Comparison of ENCODE assay signal across 8 cellular contexts in the genomic region with DNA sequence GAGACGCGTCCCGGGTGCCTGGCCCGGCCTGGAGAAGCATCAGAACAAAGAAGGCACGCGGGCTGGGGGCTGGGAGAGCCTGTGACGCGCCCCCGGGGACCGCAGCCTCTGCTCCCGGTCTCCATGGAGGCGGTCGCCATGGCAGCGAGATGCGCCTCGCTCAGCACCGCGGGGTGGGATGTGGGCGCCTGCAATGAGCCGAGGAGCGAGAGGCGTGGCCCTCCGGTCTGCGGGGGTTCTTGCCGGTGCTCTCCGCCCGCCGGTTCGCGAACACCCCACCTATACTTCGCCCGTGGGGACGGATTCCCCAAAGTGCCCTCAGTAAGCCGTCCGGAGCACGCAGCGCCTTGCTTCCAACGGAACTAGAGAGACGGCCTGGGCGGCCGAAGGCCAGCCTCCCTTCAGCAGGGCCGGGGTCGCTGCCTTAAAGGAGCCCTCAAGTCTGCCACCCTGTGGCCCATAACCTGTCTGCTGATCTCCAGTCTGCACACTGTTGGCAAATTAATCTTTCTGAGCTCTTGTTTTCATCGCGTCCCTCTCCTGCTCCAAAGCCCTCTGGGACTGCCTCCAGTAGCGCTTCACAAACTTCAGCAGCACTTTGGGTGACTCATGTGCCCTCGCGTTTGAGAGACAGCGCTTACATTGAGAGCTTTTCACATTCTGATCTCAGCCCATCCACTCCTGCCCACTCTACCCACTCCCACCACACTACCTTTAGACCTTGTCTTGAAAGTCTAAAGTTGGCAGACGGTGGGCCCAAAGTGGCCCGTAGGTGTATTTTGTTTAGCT. TPM values are rescaled to one million over a fixed set of nuclear protein-coding genes. Genes with fewer than 3 reads are reported as not detected.
A peak's percentile ranks its signal among the peaks of the same experiment; 100 is the strongest.
DNase-seq lines count a peak whose midpoint lies in the region; ATAC-seq, FAIRE-seq and TF ChIP-seq lines count a peak whose summit lies in the region.

No MANE protein-coding gene starts in this region.

- H3K27me3 Mint-ChIP-seq in activated T-helper 1 cell treated with anti-CD3 and anti-CD28 coated beads, Interleukin-12 subunit alpha, Interleukin-12 subunit beta, Interleukin-2, Interleukin-4 antibody, amounts not matched to agents 30 ng/mL and 10 ng/mL and 1 ng/mL, durations not matched to agents 14 hours and 24 hours and 36 hours (ENCODE audit: insufficient read depth) = peaks cover 9% of the 10 kb centered on the region
- no peaks in the 10 kb centered on the region for H3K27me3 Mint-ChIP-seq in nephron (ENCODE audit: low read depth)

- peak overlapping the region; percentile 92 to 97 for H4K8ac ChIP-seq in IMR-90 (ENCODE audit: low read depth in 2 of 2, low read length in 2 of 2)

- peak overlapping the region; percentile 69 for H3K9ac ChIP-seq in IMR-90 (ENCODE audit: low read depth, low read length)
- peak overlapping the region; percentile 84 for H3K9ac ChIP-seq in fibroblast of lung (ENCODE audit: insufficient read depth, low read length)

- H2BK5ac ChIP-seq in IMR-90 (ENCODE audit: low read depth, low read length, poor library complexity, severe bottlenecking) = peak overlapping the region; percentile 66

- H2BK15ac ChIP-seq in IMR-90 (ENCODE audit: low read depth, low read length) = peak overlapping the region; percentile 6; the same call in 1 of the 3 replicates

- H3K9me1 ChIP-seq in IMR-90 (ENCODE audit: insufficient read depth, low read length) = no peaks in the 10 kb centered on the region; the same call in 1 of the 2 replicates

- H3K27me3 ChIP-seq in IMR-90 (ENCODE audit: control insufficient read depth, insufficient read depth, low read length) = no peaks in the 10 kb centered on the region
- H3K27me3 ChIP-seq in fibroblast of lung (ENCODE audit: control insufficient read depth, insufficient read depth, low read length) = no peaks in the 10 kb centered on the region

- CTCF ChIA-PET in IMR-90 (lab: Yijun Ruan, JAX) = interaction anchor here (0.6 to 1.9 kb wide), 8 partner anchors 10 to 98 kb away, joined by 3 to 9 read pairs (median 4); a partner anchor contains a TSS

- H3K14ac ChIP-seq in IMR-90 (replicated peaks; ENCODE audit: low read depth, low read length) = peak overlapping the region; percentile 69

- H3K36me3 Mint-ChIP-seq in activated T-helper 1 cell treated with anti-CD3 and anti-CD28 coated beads, Interleukin-12 subunit alpha, Interleukin-12 subunit beta, Interleukin-2, Interleukin-4 antibody, amounts not matched to agents 30 ng/mL and 10 ng/mL and 1 ng/mL, durations not matched to agents 14 hours and 24 hours and 36 hours (ENCODE audit: low read depth) = no peaks in the 10 kb centered on the region
- no peaks in the 10 kb centered on the region for H3K36me3 Mint-ChIP-seq in nephron (ENCODE audit: low read depth)

- peak overlapping the region; percentile 37; the same call in 1 of the 2 replicates for H3K56ac ChIP-seq in IMR-90 (ENCODE audit: extremely low read depth, insufficient read depth, low read length)

- peak; percentile 71; the same call in 1 of the 2 replicates for TF ChIP-seq POLR2A in IMR-90 (IDR thresholded peaks at IDR 0.05; ENCODE audit: low read depth, low read length)

- H3K18ac ChIP-seq in IMR-90 (ENCODE audit: low read depth, low read length) = peak overlapping the region; percentile 32; the same call in 1 of the 2 replicates

- peaks cover 13 to 29% of the 10 kb centered on the region in 2 experiments for H3K79me1 ChIP-seq in IMR-90 (ENCODE audit: low read depth in 1 of 2, low read length in 2 of 2)

- H2AFZ ChIP-seq in IMR-90 (replicated peaks; ENCODE audit: low read length, poor library complexity) (peak overlapping the region; percentile 96), fibroblast of lung (ENCODE audit: low read length) (peak overlapping the region; percentile 72)

- H2AK9ac ChIP-seq in IMR-90 (replicated peaks; ENCODE audit: low read depth, low read length, poor library complexity) = peak overlapping the region; percentile 94

- H3K36me3 ChIP-seq in IMR-90 (ENCODE audit: control insufficient read depth, insufficient read depth, low read length) (no peaks in the 10 kb centered on the region), fibroblast of lung (ENCODE audit: control insufficient read depth, insufficient read depth, low read length) (no peaks in the 10 kb centered on the region)

- H3K27ac Mint-ChIP-seq in activated T-helper 1 cell treated with anti-CD3 and anti-CD28 coated beads, Interleukin-12 subunit alpha, Interleukin-12 subunit beta, Interleukin-2, Interleukin-4 antibody, amounts not matched to agents 30 ng/mL and 10 ng/mL and 1 ng/mL, durations not matched to agents 14 hours and 24 hours and 36 hours = peak overlapping the region; percentile 92
- H3K27ac Mint-ChIP-seq in nephron = peak overlapping the region; percentile 90 to 95 (median 92)

- peak overlapping the region; percentile 86 for H2AK5ac ChIP-seq in IMR-90 (ENCODE audit: low read depth, low read length)

- peaks cover 8% of the 10 kb centered on the region for H3K79me2 ChIP-seq in fibroblast of lung (ENCODE audit: control insufficient read depth, insufficient read depth, low read length)

- intact Hi-C loops in IMR-90 (cut with micrococcal nuclease) = loop anchor here (2.0 to 5.0 kb wide), 2 partner anchors 52 to 91 kb away; no protein-coding TSS in a partner anchor
- intact Hi-C loops in activated T-helper 1 cell treated with anti-CD3 and anti-CD28 coated beads, Interleukin-12 subunit alpha, Interleukin-12 subunit beta, Interleukin-2, Interleukin-4 antibody, amounts not matched to agents 30 ng/mL and 10 ng/mL and 1 ng/mL, durations not matched to agents 14 hours and 24 hours and 36 hours (cut with micrococcal nuclease) = loop anchor here (1.0 to 5.0 kb wide), 9 partner anchors 9 to 314 kb away; a partner anchor contains a TSS

- H3K27ac ChIP-seq in IMR-90 (ENCODE audit: insufficient read depth, low read length) (peak overlapping the region; percentile 89), fibroblast of lung (ENCODE audit: insufficient read depth, low read length) (peak overlapping the region; percentile 98)

- H3K9me3 ChIP-seq in IMR-90 (ENCODE audit: control insufficient read depth, insufficient read depth, low read length) (no peaks in the 10 kb centered on the region), fibroblast of lung (ENCODE audit: control insufficient read depth, insufficient read depth, low read depth, low read length) (no peaks in the 10 kb centered on the region)

- in situ Hi-C loops in IMR-90 (cut with MboI; ENCODE audit: low sequenced_read_pairs) = no loop called here

- WGBS in IMR-90 (ENCODE audit: extremely low coverage in 2 of 2, insufficient read length in 1 of 2), 2 experiments = 3% methylated on average over 12 of the region's 51 CpGs; no CpG with 5 or more reads in 1 of the 2 experiments

- peak overlapping the region; percentile 76 for H4K5ac ChIP-seq in IMR-90 (ENCODE audit: low read depth, low read length)

- peak overlapping the region; percentile 87 for H3K4me3 Mint-ChIP-seq in activated T-helper 1 cell treated with anti-CD3 and anti-CD28 coated beads, Interleukin-12 subunit alpha, Interleukin-12 subunit beta, Interleukin-2, Interleukin-4 antibody, amounts not matched to agents 30 ng/mL and 10 ng/mL and 1 ng/mL, durations not matched to agents 14 hours and 24 hours and 36 hours
- peak overlapping the region; percentile 86 to 93 (median 92) for H3K4me3 Mint-ChIP-seq in nephron

- H3K9me3 Mint-ChIP-seq in activated T-helper 1 cell treated with anti-CD3 and anti-CD28 coated beads, Interleukin-12 subunit alpha, Interleukin-12 subunit beta, Interleukin-2, Interleukin-4 antibody, amounts not matched to agents 30 ng/mL and 10 ng/mL and 1 ng/mL, durations not matched to agents 14 hours and 24 hours and 36 hours = no peaks in the 10 kb centered on the region
- H3K9me3 Mint-ChIP-seq in nephron = no peaks in the 10 kb centered on the region

- no peak overlapping the region for H2BK20ac ChIP-seq in IMR-90 (ENCODE audit: low read depth, low read length)

- dilution Hi-C loops in IMR-90 (cut with HindIII; ENCODE audit: low sequenced_read_pairs, unreplicated experiment) = no loop called here

- peak; percentile 31 for ATAC-seq in GM21381 (IDR thresholded peaks at IDR 0.05; ENCODE audit: unreplicated experiment)
- ATAC-seq in IMR-90 (ENCODE audit: low read depth) = peak; percentile 54
- peak; percentile 55 for ATAC-seq in stimulated activated naive CD8-positive, alpha-beta T cell treated with anti-CD3 and anti-CD28 coated beads, Interleukin-15, Interleukin-2, amounts not matched to agents 100 U/mL and 50 U/mL, for 24 hours

- peak; percentile 84 for DNase-seq in COR-L47 (lab: John Stamatoyannopoulos, UW)
- peak; percentile 81 for DNase-seq in IMR-90
- peak; percentile 70 for DNase-seq in RCC 7860 (ENCODE audit: low spot score)
- peak; percentile 74 for DNase-seq in activated T-helper 1 cell treated with anti-CD3 and anti-CD28 coated beads, Interleukin-12 subunit alpha, Interleukin-12 subunit beta, Interleukin-2, Interleukin-4 antibody, amounts not matched to agents 30 ng/mL and 10 ng/mL and 1 ng/mL, durations not matched to agents 14 hours and 24 hours and 36 hours (ENCODE audit: low spot score)
- DNase-seq in fibroblast of lung (ENCODE audit: low read depth in 2 of 2) = peak; percentile 78 to 83
- DNase-seq in stimulated activated naive CD8-positive, alpha-beta T cell treated with anti-CD3 and anti-CD28 coated beads, Interleukin-15, Interleukin-2, amounts not matched to agents 100 U/mL and 50 U/mL, for 24 hours = peak; percentile 86

- TF ChIP-seq CTCF in IMR-90 (conservative IDR thresholded peaks at IDR 0.05; ENCODE audit: low read depth, low read length) (peak; percentile 38), fibroblast of lung (conservative IDR thresholded peaks at IDR 0.05 in 1 of 2, IDR thresholded peaks at IDR 0.05 in 1 of 2; ENCODE audit: low read depth in 1 of 2, low read length in 2 of 2) (peak; percentile 23 to 51), nephron (IDR thresholded peaks at IDR 0.05; ENCODE audit: unreplicated experiment in 3 of 3) (peak; percentile 58 to 61 (median 60))

- H3K4me2 ChIP-seq in IMR-90 (ENCODE audit: low read depth, low read length) (peak overlapping the region; percentile 73), fibroblast of lung (ENCODE audit: extremely low read depth, insufficient read depth, low read length) (peak overlapping the region; percentile 84)

- peak overlapping the region; percentile 39; the same call in 1 of the 2 replicates for H3K23ac ChIP-seq in IMR-90 (ENCODE audit: low read depth, low read length)

- H3K4ac ChIP-seq in IMR-90 (ENCODE audit: low read depth, low read length) = peak overlapping the region; percentile 87

- H3K4me1 Mint-ChIP-seq in activated T-helper 1 cell treated with anti-CD3 and anti-CD28 coated beads, Interleukin-12 subunit alpha, Interleukin-12 subunit beta, Interleukin-2, Interleukin-4 antibody, amounts not matched to agents 30 ng/mL and 10 ng/mL and 1 ng/mL, durations not matched to agents 14 hours and 24 hours and 36 hours (ENCODE audit: low read depth) = peaks cover 20% of the 10 kb centered on the region
- H3K4me1 Mint-ChIP-seq in nephron = peaks cover 31% of the 10 kb centered on the region

- FAIRE-seq in RCC 7860 (lab: Jason Lieb, UNC) = no peak

- POLR2A ChIA-PET in IMR-90 (lab: Charles Lee; ENCODE audit: unreplicated experiment) = interaction anchor here (1.0 to 1.2 kb wide), 2 partner anchors 8 to 10 kb away, joined by 3 to 4 read pairs; no protein-coding TSS in a partner anchor

- H3K4me3 ChIP-seq in IMR-90 (ENCODE audit: insufficient read depth, low read depth, low read length) = peak overlapping the region; percentile 67
- H3K4me3 ChIP-seq in fibroblast of lung (replicated peaks in 1 of 4; ENCODE audit: control extremely low read depth in 1 of 4, insufficient read depth in 1 of 4, low read depth in 3 of 4, low read length in 4 of 4) = peak overlapping the region; percentile 67 to 86 (median 75)

- peak overlapping the region; percentile 64 for H4K91ac ChIP-seq in IMR-90 (ENCODE audit: insufficient read depth, low read depth, low read length)

- H3K4me1 ChIP-seq in IMR-90 (ENCODE audit: control insufficient read depth, insufficient read depth, low read length) = peaks cover 11% of the 10 kb centered on the region
- peaks cover 10% of the 10 kb centered on the region for H3K4me1 ChIP-seq in fibroblast of lung (ENCODE audit: control insufficient read depth, extremely low read depth, insufficient read depth, low read length)

- peak overlapping the region; percentile 8; the same call in 1 of the 2 replicates for H2BK120ac ChIP-seq in IMR-90 (ENCODE audit: low read depth, low read length)

- no peaks in the 10 kb centered on the region; the same call in 1 of the 2 replicates for H4K20me1 ChIP-seq in IMR-90 (ENCODE audit: insufficient read depth, low read length)
- H4K20me1 ChIP-seq in fibroblast of lung (ENCODE audit: control insufficient read depth, extremely low read depth, insufficient read depth, low read length) = no peaks in the 10 kb centered on the region

- TF ChIP-seq RAD21 in IMR-90 (IDR thresholded peaks at IDR 0.05; ENCODE audit: low read length) = peak; percentile 39

- BruUV-seq in IMR-90 (replicated peaks; lab: Mats Ljungman, UMichigan) = no TSS peak

RNA-seq across cellular contexts. Expression of a gene that starts 1.0 kb away (rescaled TPM):
- total RNA-seq in IMR-90 (2012; rRNA removed) (31.4 and 31.9 TPM in 2 replicates), fibroblast of lung (17.2 and 23.5 TPM in 2 replicates)
- polyA plus RNA-seq in IMR-90 (2012; rRNA removed) (58.2 and 65.0 TPM in 2 replicates), fibroblast of lung (17.0 and 44.3 TPM in 2 replicates)
- 75.4 and 85.6 TPM in 2 replicates for polyA plus RNA-seq in IMR-90 (2012; cell fraction: cytosol; rRNA removed)
- 17.7 and 47.7 TPM in 2 replicates for polyA plus RNA-seq in IMR-90 (2012; cell fraction: nucleus; rRNA removed; ENCODE audit: low replicate concordance)
- total RNA-seq in activated T-helper 1 cell treated with anti-CD3 and anti-CD28 coated beads, Interleukin-12 subunit alpha, Interleukin-12 subunit beta, Interleukin-2, Interleukin-4 antibody, amounts not matched to agents 30 ng/mL and 10 ng/mL and 1 ng/mL, durations not matched to agents 14 hours and 24 hours and 36 hours = 55.5 and 64.6 TPM in 2 replicates
- 28.8 and 87.6 TPM in 2 replicates for polyA plus RNA-seq in fibroblast of lung (2012)
- polyA minus RNA-seq in fibroblast of lung (ENCODE audit: low replicate concordance) = 33.0 and 127 TPM in 2 replicates

RNA-seq across cellular contexts. Expression of a gene that starts 12.7 kb away (rescaled TPM):
- under 0.01 TPM in 1 of 2 replicates, not detected in the other for total RNA-seq in IMR-90 (2012; rRNA removed)
- 0.15 and 0.26 TPM in 2 replicates for polyA plus RNA-seq in IMR-90 (2012; rRNA removed)
- 0.30 and 0.54 TPM in 2 replicates for polyA plus RNA-seq in IMR-90 (2012; cell fraction: cytosol; rRNA removed)
- polyA plus RNA-seq in IMR-90 (2012; cell fraction: nucleus; rRNA removed; ENCODE audit: low replicate concordance) = 0.58 and 0.99 TPM in 2 replicates
- 0.12 TPM in 1 of 2 replicates, not detected in the other for total RNA-seq in activated T-helper 1 cell treated with anti-CD3 and anti-CD28 coated beads, Interleukin-12 subunit alpha, Interleukin-12 subunit beta, Interleukin-2, Interleukin-4 antibody, amounts not matched to agents 30 ng/mL and 10 ng/mL and 1 ng/mL, durations not matched to agents 14 hours and 24 hours and 36 hours
- under 0.01 and 0.17 TPM in 2 replicates for total RNA-seq in fibroblast of lung
- 0.06 and 0.07 TPM in 2 replicates for polyA plus RNA-seq in fibroblast of lung
- 0.09 and 0.10 TPM in 2 replicates for polyA plus RNA-seq in fibroblast of lung (2012)
- polyA minus RNA-seq in fibroblast of lung (ENCODE audit: low replicate concordance) = not detected in 2 replicates

RNA-seq across cellular contexts. Expression of a gene that starts 18.0 kb away (rescaled TPM):
- total RNA-seq in IMR-90 (2012; rRNA removed) (59.1 and 72.2 TPM in 2 replicates), fibroblast of lung (106 TPM in 2 replicates)
- polyA plus RNA-seq in IMR-90 (2012; rRNA removed) (45.7 and 49.3 TPM in 2 replicates), fibroblast of lung (32.6 and 52.7 TPM in 2 replicates)
- 37.2 and 44.3 TPM in 2 replicates for polyA plus RNA-seq in IMR-90 (2012; cell fraction: cytosol; rRNA removed)
- polyA plus RNA-seq in IMR-90 (2012; cell fraction: nucleus; rRNA removed; ENCODE audit: low replicate concordance) = 18.7 and 35.4 TPM in 2 replicates
- 72.3 and 80.2 TPM in 2 replicates for total RNA-seq in activated T-helper 1 cell treated with anti-CD3 and anti-CD28 coated beads, Interleukin-12 subunit alpha, Interleukin-12 subunit beta, Interleukin-2, Interleukin-4 antibody, amounts not matched to agents 30 ng/mL and 10 ng/mL and 1 ng/mL, durations not matched to agents 14 hours and 24 hours and 36 hours
- polyA plus RNA-seq in fibroblast of lung (2012) = 71.6 and 118 TPM in 2 replicates
- 78.5 and 104 TPM in 2 replicates for polyA minus RNA-seq in fibroblast of lung (ENCODE audit: low replicate concordance)

RNA-seq across cellular contexts. Expression of a gene that starts 27.6 kb away (rescaled TPM):
- total RNA-seq in IMR-90 (2012; rRNA removed) (14.5 and 14.7 TPM in 2 replicates), fibroblast of lung (49.3 and 62.1 TPM in 2 replicates)
- polyA plus RNA-seq in IMR-90 (2012; rRNA removed) (50.5 and 59.8 TPM in 2 replicates), fibroblast of lung (38.2 and 86.1 TPM in 2 replicates)
- 35.2 and 48.2 TPM in 2 replicates for polyA plus RNA-seq in IMR-90 (2012; cell fraction: cytosol; rRNA removed)
- polyA plus RNA-seq in IMR-90 (2012; cell fraction: nucleus; rRNA removed; ENCODE audit: low replicate concordance) = 165 TPM in 2 replicates
- total RNA-seq in activated T-helper 1 cell treated with anti-CD3 and anti-CD28 coated beads, Interleukin-12 subunit alpha, Interleukin-12 subunit beta, Interleukin-2, Interleukin-4 antibody, amounts not matched to agents 30 ng/mL and 10 ng/mL and 1 ng/mL, durations not matched to agents 14 hours and 24 hours and 36 hours = 71.7 and 76.2 TPM in 2 replicates
- 51.8 and 121 TPM in 2 replicates for polyA plus RNA-seq in fibroblast of lung (2012)
- 88.0 and 238 TPM in 2 replicates for polyA minus RNA-seq in fibroblast of lung (ENCODE audit: low replicate concordance)

RNA-seq across cellular contexts. Expression of a gene that starts 36.1 kb away (rescaled TPM):
- not detected in 2 replicates for total RNA-seq in IMR-90 (2012; rRNA removed)
- polyA plus RNA-seq in IMR-90 (2012; rRNA removed) = not detected in 2 replicates
- 0.03 TPM in 1 of 2 replicates, not detected in the other for polyA plus RNA-seq in IMR-90 (2012; cell fraction: cytosol; rRNA removed)
- polyA plus RNA-seq in IMR-90 (2012; cell fraction: nucleus; rRNA removed; ENCODE audit: low replicate concordance) = not detected in 2 replicates
- total RNA-seq in activated T-helper 1 cell treated with anti-CD3 and anti-CD28 coated beads, Interleukin-12 subunit alpha, Interleukin-12 subunit beta, Interleukin-2, Interleukin-4 antibody, amounts not matched to agents 30 ng/mL and 10 ng/mL and 1 ng/mL, durations not matched to agents 14 hours and 24 hours and 36 hours = not detected in 2 replicates
- 0.17 and 0.77 TPM in 2 replicates for total RNA-seq in fibroblast of lung
- 0.02 and 0.08 TPM in 2 replicates for polyA plus RNA-seq in fibroblast of lung
- 0.33 and 1.2 TPM in 2 replicates for polyA plus RNA-seq in fibroblast of lung (2012)
- 0.27 and 0.33 TPM in 2 replicates for polyA minus RNA-seq in fibroblast of lung (ENCODE audit: low replicate concordance)

Comparison
In these comparisons a context has a peak if more than half of its experiments do, and no peak if none do; other contexts are left out.
1. Peak in every context shown above with its lines: DNase-seq, ATAC-seq, H3K4me3 ChIP-seq and H3K27ac ChIP-seq.